ENCODE assay signal across 8 cellular contexts in the genomic region with DNA sequence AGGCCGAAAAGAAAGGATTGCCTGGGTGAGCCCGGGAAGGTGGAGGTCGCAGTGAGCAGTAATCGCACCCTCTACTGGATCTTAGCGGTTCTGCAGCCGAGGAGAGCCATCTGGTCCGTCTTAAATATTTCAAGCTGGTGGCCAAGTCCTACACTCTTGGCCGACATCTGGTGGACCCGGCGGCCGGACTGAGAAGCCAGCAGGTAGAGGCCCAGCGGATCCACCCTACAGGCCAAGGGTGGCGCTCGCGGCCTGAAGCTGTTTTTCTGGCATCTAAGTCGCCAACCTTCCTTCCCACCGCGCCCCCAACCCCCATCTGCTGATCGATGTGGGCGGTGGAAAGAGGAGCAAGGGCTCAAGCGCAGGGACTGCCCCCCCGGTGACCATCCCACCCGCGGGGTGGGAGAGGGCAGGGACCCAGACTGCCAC.
DNase-seq lines count a peak whose midpoint lies in the region; ATAC-seq and TF ChIP-seq lines count a peak whose summit lies in the region.

No MANE protein-coding gene starts in this region.

- peak overlapping the region; percentile 0 for H3K4me3 ChIP-seq in rectal smooth muscle tissue (ENCODE audit: low read length)

- H3K4me1 ChIP-seq in rectal smooth muscle tissue (ENCODE audit: control insufficient read depth, insufficient read depth, low read length): no peaks in the 10 kb centered on the region

- peak; percentile 15 for TF ChIP-seq CTCF in GM10266 (IDR thresholded peaks at IDR 0.05; ENCODE audit: control insufficient read depth, insufficient read depth, low read depth, missing control alignments)

- ATAC-seq in HG02610 (IDR thresholded peaks at IDR 0.05; ENCODE audit: unreplicated experiment): no peak

- H3K27me3 ChIP-seq in rectal smooth muscle tissue (ENCODE audit: control insufficient read depth, insufficient read depth, low read length): no peaks in the 10 kb centered on the region

- H3K9ac ChIP-seq in rectal smooth muscle tissue (ENCODE audit: low read length): no peak overlapping the region

- no peak for DNase-seq in GM10266 (ENCODE audit: extremely low spot score)
- peak; percentile 26 for DNase-seq in NCI-H2029 treated with DMSO at 0.1 percent for 48 hours (lab: John Stamatoyannopoulos, UW)
- DNase-seq in fibroblast of gingiva (ENCODE audit: low read depth): peak; percentile 47
- no peak for DNase-seq in NCI-H510A (lab: John Stamatoyannopoulos, UW)
- no peak for DNase-seq in cortex of kidney (lab: John Stamatoyannopoulos, UW)
- no peak for DNase-seq in SHP77 (lab: John Stamatoyannopoulos, UW)

- H3K36me3 ChIP-seq in rectal smooth muscle tissue (ENCODE audit: control insufficient read depth, insufficient read depth, low read length): no peaks in the 10 kb centered on the region

- no peak overlapping the region for H3K27ac ChIP-seq in rectal smooth muscle tissue (ENCODE audit: low read depth, low read length)

Comparison
In these comparisons a context has a peak if more than half of its experiments do, and no peak if none do; other contexts are left out.
1. DNase-seq: peak in NCI-H2029 treated with DMSO at 0.1 percent for 48 hours (single experiment) and fibroblast of gingiva (single experiment); none in GM10266 (single experiment), NCI-H510A (single experiment), cortex of kidney (single experiment) and SHP77 (0 of 2).